16 cellular contexts compared by ENCODE assay signal in genomic region chr9:91187311-91187964, GRCh38.
DNase-seq lines count a peak whose midpoint lies in the region; ATAC-seq, FAIRE-seq and TF ChIP-seq lines count a peak whose summit lies in the region.
"Had no signal": no experiment of that assay in that cellular context is flagged by ENCODE, and none has a peak within 500 bp of the region (broad histone marks: within the 10 kb centered on the region; RNA-seq: fewer than 3 reads in every experiment).

No MANE protein-coding gene starts in this region.

- H3K4ac ChIP-seq in IMR-90 (ENCODE audit: low read depth, low read length) = peak overlapping the region; percentile 93
- H3K4ac ChIP-seq in H9 (ENCODE audit: low read depth, low read length) = no peak overlapping the region

- BruUV-seq in IMR-90 (replicated peaks; lab: Mats Ljungman, UMichigan) = no TSS peak

- H3K79me1 ChIP-seq in IMR-90 (ENCODE audit: low read depth in 1 of 2, low read length in 2 of 2) = peaks cover 0 to 33% of the 10 kb centered on the region in 2 experiments; a peak in 2 of 4 replicates
- no peaks in the 10 kb centered on the region for H3K79me1 ChIP-seq in H9 (ENCODE audit: insufficient read depth, low read depth, low read length, poor library complexity, severe bottlenecking)

- no peak for TF ChIP-seq CTCF in IMR-90 (conservative IDR thresholded peaks at IDR 0.05; ENCODE audit: low read depth, low read length)
- TF ChIP-seq CTCF in astrocyte (IDR thresholded peaks at IDR 0.05; ENCODE audit: insufficient read depth, low read depth, low read length) = no peak
- TF ChIP-seq CTCF in osteoblast (IDR thresholded peaks at IDR 0.05; ENCODE audit: extremely low read depth, low read depth, low read length) = no peak
- no peak for TF ChIP-seq CTCF in H9 (conservative IDR thresholded peaks at IDR 0.05)

- H3K18ac ChIP-seq in IMR-90 (ENCODE audit: low read depth, low read length) (peak overlapping the region; percentile 92), H9 (ENCODE audit: insufficient read length, low read depth, low read length) (no peak overlapping the region)

- no peak overlapping the region for H3K4me3 ChIP-seq in IMR-90 (ENCODE audit: insufficient read depth, low read depth, low read length)
- no peak overlapping the region for H3K4me3 ChIP-seq in astrocyte (ENCODE audit: insufficient read depth, low read depth, low read length)
- no peak overlapping the region for H3K4me3 ChIP-seq in osteoblast (ENCODE audit: insufficient read depth, low read length)
- H3K4me3 ChIP-seq: adrenal gland, testis had no signal

- intact Hi-C loops in activated CD4-positive, alpha-beta T cell treated with anti-CD3 and anti-CD28 coated beads for 36 hours (cut with DNase I, micrococcal nuclease) = no loop called here
- intact Hi-C loops in IMR-90 (cut with micrococcal nuclease) = no loop called here

- H3K4me2 ChIP-seq in IMR-90 (ENCODE audit: low read depth, low read length) (no peak overlapping the region), astrocyte (ENCODE audit: low read length) (peak overlapping the region; percentile 29), osteoblast (ENCODE audit: insufficient read depth, low read length) (no peak overlapping the region), H9 (ENCODE audit: insufficient read depth, insufficient read length, low read length) (no peak overlapping the region)

- H3K27me3 Mint-ChIP-seq in activated CD4-positive, alpha-beta T cell treated with anti-CD3 and anti-CD28 coated beads for 36 hours = no peaks in the 10 kb centered on the region
- H3K27me3 Mint-ChIP-seq in astrocyte (ENCODE audit: low read depth, unreplicated experiment) (peaks cover 13% of the 10 kb centered on the region), H9 (ENCODE audit: low read depth) (peaks cover 14% of the 10 kb centered on the region)
- H3K27me3 Mint-ChIP-seq: CD4-positive, alpha-beta memory T cell had no signal

- H4K91ac ChIP-seq in IMR-90 (ENCODE audit: insufficient read depth, low read depth, low read length) (peak overlapping the region; percentile 81), H9 (ENCODE audit: insufficient read length, low read depth, low read length) (no peak overlapping the region)

- peak overlapping the region; percentile 82 for H3K27ac Mint-ChIP-seq in activated CD4-positive, alpha-beta T cell treated with anti-CD3 and anti-CD28 coated beads for 36 hours
- H3K27ac Mint-ChIP-seq in astrocyte (ENCODE audit: unreplicated experiment) (no peak overlapping the region), H9 (peak overlapping the region in 1 of 3 experiments; percentile 72; a peak in 1 of 7 replicates)
- H3K27ac Mint-ChIP-seq: CD4-positive, alpha-beta memory T cell had no signal

- peaks cover 38% of the 10 kb centered on the region for H3K4me1 Mint-ChIP-seq in activated CD4-positive, alpha-beta T cell treated with anti-CD3 and anti-CD28 coated beads for 36 hours
- H3K4me1 Mint-ChIP-seq in astrocyte (ENCODE audit: low read depth, unreplicated experiment) = peaks cover 10% of the 10 kb centered on the region
- peaks cover 8 to 9% of the 10 kb centered on the region in 2 experiments for H3K4me1 Mint-ChIP-seq in H9

- H3K27ac ChIP-seq in IMR-90 (ENCODE audit: insufficient read depth, low read length) = peak overlapping the region; percentile 70
- H3K27ac ChIP-seq in astrocyte (ENCODE audit: low read depth, low read length) = peak overlapping the region; percentile 38
- peak overlapping the region; percentile 84 for H3K27ac ChIP-seq in osteoblast (ENCODE audit: low read depth, low read length)
- H3K27ac ChIP-seq in H9 (ENCODE audit: insufficient read length, low read depth, low read length) = no peak overlapping the region
- H3K27ac ChIP-seq: adrenal gland, testis had no signal

- H3K23me2 ChIP-seq in H9 (ENCODE audit: insufficient read length, low read depth, low read length, poor library complexity, severe bottlenecking) = no peaks in the 10 kb centered on the region

- H2BK5ac ChIP-seq in IMR-90 (ENCODE audit: low read depth, low read length, poor library complexity, severe bottlenecking) (peak overlapping the region; percentile 95), H9 (ENCODE audit: insufficient read length, low read length) (no peak overlapping the region)

- peak overlapping the region; percentile 89 for H2BK15ac ChIP-seq in IMR-90 (ENCODE audit: low read depth, low read length)
- no peak overlapping the region for H2BK15ac ChIP-seq in H9 (ENCODE audit: low read depth, low read length)

- no peak overlapping the region for H2BK12ac ChIP-seq in H9 (ENCODE audit: insufficient read length, low read depth, low read length)

- H2AK9ac ChIP-seq in IMR-90 (replicated peaks; ENCODE audit: low read depth, low read length, poor library complexity) = peak overlapping the region; percentile 74

- dilution Hi-C loops in IMR-90 (cut with HindIII; ENCODE audit: low sequenced_read_pairs, unreplicated experiment) = no loop called here

- no peak for ATAC-seq in activated CD4-positive, alpha-beta T cell treated with anti-CD3 and anti-CD28 coated beads for 36 hours
- ATAC-seq in IMR-90 (ENCODE audit: low read depth) (no peak), GM19395 (IDR thresholded peaks at IDR 0.05; ENCODE audit: unreplicated experiment) (no peak)

- H2AFZ ChIP-seq in IMR-90 (replicated peaks; ENCODE audit: low read length, poor library complexity) = peak overlapping the region; percentile 78
- no peak overlapping the region for H2AFZ ChIP-seq in astrocyte (ENCODE audit: low read depth, low read length)
- H2AFZ ChIP-seq in osteoblast (ENCODE audit: low read length) = peak overlapping the region; percentile 40
- H2AFZ ChIP-seq in H9 (ENCODE audit: low read length) = no peak overlapping the region

- H4K5ac ChIP-seq in IMR-90 (ENCODE audit: low read depth, low read length) = peak overlapping the region; percentile 99
- no peak overlapping the region for H4K5ac ChIP-seq in H9 (ENCODE audit: insufficient read length, low read depth, low read length)

- H3K9me3 Mint-ChIP-seq in activated CD4-positive, alpha-beta T cell treated with anti-CD3 and anti-CD28 coated beads for 36 hours (ENCODE audit: low read depth) = peaks cover 17% of the 10 kb centered on the region
- H3K9me3 Mint-ChIP-seq in astrocyte (ENCODE audit: unreplicated experiment) = peaks cover 3% of the 10 kb centered on the region
- peaks cover 9 to 11% of the 10 kb centered on the region in 2 experiments; a peak in 3 of 5 replicates for H3K9me3 Mint-ChIP-seq in H9

- H4K20me1 ChIP-seq in IMR-90 (ENCODE audit: insufficient read depth, low read length) = no peaks in the 10 kb centered on the region
- H4K20me1 ChIP-seq in astrocyte (ENCODE audit: insufficient read depth, low read length) = no peaks in the 10 kb centered on the region
- H4K20me1 ChIP-seq in osteoblast (ENCODE audit: insufficient read depth, low read length) = no peaks in the 10 kb centered on the region
- H4K20me1 ChIP-seq in H9 (ENCODE audit: control insufficient read depth, insufficient read depth, insufficient read length) = no peaks in the 10 kb centered on the region

- H2BK20ac ChIP-seq in IMR-90 (ENCODE audit: low read depth, low read length) (peak overlapping the region; percentile 93), H9 (ENCODE audit: low read depth, low read length, poor library complexity, severe bottlenecking) (no peak overlapping the region)

- H3K27me3 ChIP-seq in IMR-90 (ENCODE audit: control insufficient read depth, insufficient read depth, low read length) (no peaks in the 10 kb centered on the region), astrocyte (ENCODE audit: insufficient read depth, low read length) (no peaks in the 10 kb centered on the region), osteoblast (ENCODE audit: insufficient read depth, low read length) (no peaks in the 10 kb centered on the region), H9 (ENCODE audit: insufficient read depth, low read length) (no peaks in the 10 kb centered on the region)
- H3K27me3 ChIP-seq: adrenal gland, testis had no signal

- H3K14ac ChIP-seq in IMR-90 (replicated peaks; ENCODE audit: low read depth, low read length) (peak overlapping the region; percentile 45), H9 (ENCODE audit: insufficient read depth, low read length) (no peak overlapping the region; the same call in 1 of the 2 replicates)

- H3K4me3 Mint-ChIP-seq in activated CD4-positive, alpha-beta T cell treated with anti-CD3 and anti-CD28 coated beads for 36 hours = no peak overlapping the region
- H3K4me3 Mint-ChIP-seq in astrocyte (ENCODE audit: unreplicated experiment) (no peak overlapping the region), H9 (no peak overlapping the region)
- H3K4me3 Mint-ChIP-seq: CD4-positive, alpha-beta memory T cell had no signal

- H3K36me3 ChIP-seq in IMR-90 (ENCODE audit: control insufficient read depth, insufficient read depth, low read length) (no peaks in the 10 kb centered on the region), astrocyte (ENCODE audit: insufficient read depth, low read length) (no peaks in the 10 kb centered on the region), osteoblast (ENCODE audit: insufficient read depth, low read length) (no peaks in the 10 kb centered on the region)
- H3K36me3 ChIP-seq: adrenal gland had no signal

- peaks cover 17% of the 10 kb centered on the region for H3K36me3 Mint-ChIP-seq in activated CD4-positive, alpha-beta T cell treated with anti-CD3 and anti-CD28 coated beads for 36 hours (ENCODE audit: low read depth)
- H3K36me3 Mint-ChIP-seq in astrocyte (ENCODE audit: low read depth, unreplicated experiment) (no peaks in the 10 kb centered on the region), H9 (ENCODE audit: insufficient read depth in 1 of 3, low read depth in 3 of 3) (peaks cover 0 to 10% (median 0%) of the 10 kb centered on the region in 3 experiments; a peak in 3 of 7 replicates)
- H3K36me3 Mint-ChIP-seq: CD4-positive, alpha-beta memory T cell had no signal

- POLR2A ChIA-PET in activated CD4-positive, alpha-beta T cell treated with anti-CD3 and anti-CD28 coated beads for 36 hours (lab: Charles Lee) = interaction anchor here (0.7 to 2.0 kb wide), 3 partner anchors 9 to 20 kb away, joined by 3 to 8 read pairs (median 8); no protein-coding TSS in a partner anchor
- POLR2A ChIA-PET in IMR-90 (lab: Charles Lee; ENCODE audit: unreplicated experiment) = no interaction called here

- 93% methylated on average over 2 of the region's 11 CpGs; no CpG with 5 or more reads in 1 of the 2 experiments for WGBS in IMR-90 (ENCODE audit: extremely low coverage in 2 of 2, insufficient read length in 1 of 2), 2 experiments
- WGBS in H9 (ENCODE audit: extremely low coverage, insufficient read length, low lambda C conversion rate) = no CpG with 5 or more reads among the region's 11 CpGs

- peaks cover 17% of the 10 kb centered on the region for H3K9me1 ChIP-seq in IMR-90 (ENCODE audit: insufficient read depth, low read length)

- no peaks in the 10 kb centered on the region for H3K79me2 ChIP-seq in astrocyte (ENCODE audit: insufficient read depth, low read length)
- no peaks in the 10 kb centered on the region for H3K79me2 ChIP-seq in osteoblast (ENCODE audit: insufficient read depth, low read length)
- H3K79me2 ChIP-seq in H9 (ENCODE audit: insufficient read depth, low read length) = no peaks in the 10 kb centered on the region

- H2BK120ac ChIP-seq in IMR-90 (ENCODE audit: low read depth, low read length) = peak overlapping the region; percentile 96
- H2BK120ac ChIP-seq in H9 (ENCODE audit: low read depth, low read length, poor library complexity, severe bottlenecking) = no peak overlapping the region

- H2AK5ac ChIP-seq in IMR-90 (ENCODE audit: low read depth, low read length) (peak overlapping the region; percentile 92), H9 (ENCODE audit: insufficient read length, low read length) (no peak overlapping the region)

- TF ChIP-seq POLR2A in IMR-90 (IDR thresholded peaks at IDR 0.05; ENCODE audit: low read depth, low read length) = no peak

- no peak for DNase-seq in activated CD4-positive, alpha-beta T cell treated with anti-CD3 and anti-CD28 coated beads for 36 hours
- no peak for DNase-seq in activated CD4-positive, alpha-beta T cell treated with anti-CD3 and anti-CD28 coated beads for 48 hours
- DNase-seq in IMR-90 (no peak), astrocyte (ENCODE audit: low read depth) (no peak), osteoblast (ENCODE audit: insufficient read length, low spot score, missing footprints) (no peak), H9 (no peak), NCI-H748 (lab: John Stamatoyannopoulos, UW; ENCODE audit: unreplicated experiment) (no peak)
- DNase-seq: CD4-positive, alpha-beta memory T cell; NCI-H1092; NCI-H2171; stimulated activated CD4-positive, alpha-beta T cell treated with anti-CD3 and anti-CD28 coated beads, Interleukin-15, amount 100 ng/mL, for 24 hours; testis had no signal

- in situ Hi-C loops in IMR-90 (cut with MboI; ENCODE audit: low sequenced_read_pairs) = no loop called here

- peak overlapping the region; percentile 78; the same call in 1 of the 2 replicates for H3K23ac ChIP-seq in IMR-90 (ENCODE audit: low read depth, low read length)
- H3K23ac ChIP-seq in H9 (ENCODE audit: insufficient read length, low read depth, low read length) = no peak overlapping the region

- H3K4me1 ChIP-seq in IMR-90 (ENCODE audit: control insufficient read depth, insufficient read depth, low read length) (peaks cover 23% of the 10 kb centered on the region), astrocyte (ENCODE audit: insufficient read depth, low read length) (peaks cover 21% of the 10 kb centered on the region), osteoblast (ENCODE audit: insufficient read depth, low read length) (peaks cover 24% of the 10 kb centered on the region), H9 (ENCODE audit: insufficient read depth, low read length) (no peaks in the 10 kb centered on the region)

- H3K9me3 ChIP-seq in IMR-90 (ENCODE audit: control insufficient read depth, insufficient read depth, low read length) (0 out of 2 replicates have a peak, but pooled peaks cover 2% of the 10 kb centered on the region), astrocyte (ENCODE audit: insufficient read depth, low read depth, low read length) (no peaks in the 10 kb centered on the region), osteoblast (ENCODE audit: low read depth, low read length) (no peaks in the 10 kb centered on the region), H9 (ENCODE audit: control insufficient read depth, low read depth, low read length) (no peaks in the 10 kb centered on the region)
- H3K9me3 ChIP-seq: adrenal gland, testis had no signal

- no peak for FAIRE-seq in astrocyte (lab: Jason Lieb, UNC)
- FAIRE-seq: A204.1, H1 had no signal

- H3K56ac ChIP-seq in IMR-90 (ENCODE audit: extremely low read depth, insufficient read depth, low read length) (no peak overlapping the region), H9 (ENCODE audit: insufficient read length, low read depth, low read length) (no peak overlapping the region)

- TF ChIP-seq RAD21 in IMR-90 (IDR thresholded peaks at IDR 0.05; ENCODE audit: low read length) = no peak

- peak overlapping the region; percentile 78 to 87 for H4K8ac ChIP-seq in IMR-90 (ENCODE audit: low read depth in 2 of 2, low read length in 2 of 2)
- H4K8ac ChIP-seq in H9 (replicated peaks; ENCODE audit: insufficient read length, low read depth, low read length) = no peak overlapping the region

- CTCF ChIA-PET in activated CD4-positive, alpha-beta T cell treated with anti-CD3 and anti-CD28 coated beads for 36 hours (lab: Charles Lee) = interaction anchor here (0.6 to 2.0 kb wide), 5 partner anchors 10 to 1657 kb away, joined by 3 to 5 read pairs (median 4); no protein-coding TSS in a partner anchor
- CTCF ChIA-PET in IMR-90 (lab: Yijun Ruan, JAX) = interaction anchor here (0.6 to 0.8 kb wide), 3 partner anchors 98 to 1966 kb away, joined by 3 to 4 read pairs (median 3); no protein-coding TSS in a partner anchor

- H3T11ph ChIP-seq in H9 (ENCODE audit: low read length) = no peak overlapping the region

- H3K9ac ChIP-seq in IMR-90 (ENCODE audit: low read depth, low read length) (peak overlapping the region; percentile 1; the same call in 1 of the 2 replicates), astrocyte (ENCODE audit: low read length) (peak overlapping the region; percentile 27), H9 (ENCODE audit: extremely low read depth, insufficient read length, low read length) (no peak overlapping the region)

Comparison
In these comparisons a context has a peak if more than half of its experiments do, and no peak if none do; other contexts are left out.
1. H2AFZ ChIP-seq: peak in IMR-90 (single experiment) and osteoblast (single experiment); none in astrocyte (single experiment) and H9 (single experiment).